Comparison of ENCODE assay signal across 13 cellular contexts in genomic region chr7:93911242-93911641, GRCh38. TPM values are rescaled to one million over a fixed set of nuclear protein-coding genes. Genes with fewer than 3 reads are reported as not detected.
"Had no signal": no experiment of that assay in that cellular context is flagged by ENCODE, and none has a peak within 500 bp of the region (broad histone marks: within the 10 kb centered on the region; RNA-seq: fewer than 3 reads in every experiment).

No MANE protein-coding gene starts in this region.

RNA-seq across cellular contexts. Expression of gene GNGT1, which starts 4.9 kb away (rescaled TPM):
- total RNA-seq: activated CD4-positive, alpha-beta T cell treated with anti-CD3 and anti-CD28 coated beads, Interleukin-2, amount 10 ng/mL, durations not matched to agents 24 days and 14 days; activated CD8-positive, alpha-beta memory T cell treated with anti-CD3 and anti-CD28 coated beads for 36 hours; activated CD8-positive, alpha-beta T cell treated with anti-CD3 and anti-CD28 coated beads for 36 hours; activated naive CD8-positive, alpha-beta T cell treated with anti-CD3 and anti-CD28 coated beads for 36 hours; activated T-cell treated with anti-CD3 and anti-CD28 coated beads, Interleukin-2, amount 50 U/mL, for 72 hours; activated T-helper 17 cell treated with anti-CD3 and anti-CD28 coated beads, Interleukin-2, amount 50 U/mL, for 72 hours; astrocyte; body of pancreas; breast epithelium; MCF 10A; SJSA1 had no signal
- polyA plus RNA-seq: adipose tissue, IgD-negative memory B cell had no signal

RNA-seq across cellular contexts. Expression of gene GNG11, which starts 10.3 kb away (rescaled TPM):
- total RNA-seq: activated CD4-positive, alpha-beta T cell treated with anti-CD3 and anti-CD28 coated beads, Interleukin-2, amount 10 ng/mL, durations not matched to agents 24 days and 14 days; activated CD8-positive, alpha-beta memory T cell treated with anti-CD3 and anti-CD28 coated beads for 36 hours; activated CD8-positive, alpha-beta T cell treated with anti-CD3 and anti-CD28 coated beads for 36 hours; activated naive CD8-positive, alpha-beta T cell treated with anti-CD3 and anti-CD28 coated beads for 36 hours; activated T-cell treated with anti-CD3 and anti-CD28 coated beads, Interleukin-2, amount 50 U/mL, for 72 hours; activated T-helper 17 cell treated with anti-CD3 and anti-CD28 coated beads, Interleukin-2, amount 50 U/mL, for 72 hours had no signal

RNA-seq across cellular contexts. Expression of gene TFPI2, which starts 20.7 kb away (rescaled TPM):
- total RNA-seq: activated CD4-positive, alpha-beta T cell treated with anti-CD3 and anti-CD28 coated beads, Interleukin-2, amount 10 ng/mL, durations not matched to agents 24 days and 14 days; activated CD8-positive, alpha-beta memory T cell treated with anti-CD3 and anti-CD28 coated beads for 36 hours; activated CD8-positive, alpha-beta T cell treated with anti-CD3 and anti-CD28 coated beads for 36 hours; activated naive CD8-positive, alpha-beta T cell treated with anti-CD3 and anti-CD28 coated beads for 36 hours; MCF 10A had no signal
- polyA plus RNA-seq: IgD-negative memory B cell had no signal
